ENCODE assay signal across 38 cellular contexts in the genomic region with DNA sequence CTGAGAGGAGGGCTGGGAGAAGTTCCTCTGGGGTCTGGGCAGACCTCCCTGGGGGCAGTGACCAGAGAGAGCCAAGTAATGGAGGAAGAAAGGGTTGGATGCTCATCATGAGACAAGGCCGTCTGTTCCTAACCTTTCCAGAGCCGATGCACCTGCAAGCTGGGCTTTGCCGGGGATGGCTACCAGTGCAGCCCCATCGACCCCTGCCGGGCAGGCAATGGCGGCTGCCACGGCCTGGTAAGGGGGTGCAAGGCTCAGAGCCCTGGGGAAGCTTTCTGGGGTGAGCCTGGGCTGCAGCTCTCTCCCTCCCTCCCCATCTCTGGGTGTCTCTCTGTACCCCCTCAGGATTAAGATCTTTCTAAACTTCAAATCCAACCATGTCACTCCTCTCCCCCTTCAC. TPM values are rescaled to one million over a fixed set of nuclear protein-coding genes. Genes with fewer than 3 reads are reported as not detected.
"Had no signal": no experiment of that assay in that cellular context is flagged by ENCODE, and none has a peak within 500 bp of the region (broad histone marks: within the 10 kb centered on the region; RNA-seq: fewer than 3 reads in every experiment).

No MANE protein-coding gene starts in this region.

- H3K9me3 ChIP-seq: MG63 had no signal

- DNase-seq: Karpas-422, Kasumi-1, KBM-7, KG1, MG63, MM.1S, MV-4-11, NCI-H1048, NCI-H1092, NCI-H1092 treated with DMSO at 0.1 percent for 48 hours, NCI-H1105, NCI-H1105 treated with DMSO at 0.1 percent for 48 hours, NCI-H1417, NCI-H1417 treated with DMSO at 0.1 percent for 48 hours, NCI-H1436, NCI-H1436 treated with DMSO at 0.1 percent for 48 hours, NCI-H146, NCI-H1694, NCI-H1694 treated with DMSO at 0.1 percent for 48 hours, NCI-H187, NCI-H187 treated with DMSO at 0.1 percent for 48 hours, NCI-H1930, NCI-H2029, NCI-H2029 treated with DMSO at 0.1 percent for 48 hours, NCI-H2081, NCI-H2081 treated with DMSO at 0.1 percent for 48 hours, NCI-H2107, NCI-H2171, NCI-H2171 treated with DMSO at 0.1 percent for 48 hours, NCI-H2227 treated with DMSO at 0.1 percent for 48 hours, NCI-H226, NCI-H345, NCI-H446, NCI-H446 treated with DMSO at 0.1 percent for 48 hours had no signal

- H3K4me3 ChIP-seq: MG63 had no signal

- H3K27me3 ChIP-seq: MG63 had no signal

- H3K9ac ChIP-seq: KMS-11 had no signal

- H3K27ac ChIP-seq: KMS-11 had no signal

- H3K36me3 ChIP-seq: MG63 had no signal

- H3K4me2 ChIP-seq: KMS-11 had no signal

RNA-seq across cellular contexts. Expression of a gene that starts 16.4 kb away (rescaled TPM):
- total RNA-seq: M059J, MCF 10A, NCI-H460 had no signal

RNA-seq across cellular contexts. Expression of a gene that starts 57.7 kb away (rescaled TPM):
- total RNA-seq: M059J had no signal
